16 cellular contexts compared by ENCODE assay signal in the genomic region with DNA sequence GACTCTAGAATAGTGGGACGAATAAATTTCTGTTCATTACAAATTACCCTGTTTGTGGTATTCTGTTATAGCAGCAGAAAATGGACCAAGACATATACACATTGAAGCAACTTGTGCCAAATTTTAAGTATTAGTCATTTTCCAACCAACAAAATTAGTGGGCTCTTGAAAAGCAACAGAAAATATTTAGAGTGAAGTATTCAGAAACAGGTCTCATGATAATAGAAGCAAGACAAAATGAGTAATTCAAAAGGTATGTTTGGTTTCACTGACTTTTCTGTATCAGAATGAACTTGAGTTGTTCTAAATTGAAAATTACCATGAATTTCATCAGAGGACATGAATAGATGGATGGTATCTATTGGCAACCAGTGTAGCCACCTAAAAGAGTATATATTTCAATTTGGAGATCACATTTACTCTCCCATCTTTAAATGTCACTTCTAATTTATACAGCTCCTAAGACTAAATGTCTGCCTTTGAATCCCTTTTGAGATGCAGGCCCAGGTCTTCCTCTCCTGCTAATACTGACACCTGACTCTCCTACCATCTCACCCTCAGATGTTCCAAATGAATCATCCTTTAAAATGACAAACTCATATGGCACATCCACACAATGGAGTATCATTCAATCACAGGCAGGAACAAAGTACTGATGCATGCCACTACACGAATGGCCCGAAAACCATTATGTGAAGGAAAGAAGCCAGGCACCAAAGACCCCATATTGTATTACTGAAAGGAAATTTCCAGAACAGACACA. TPM values are rescaled to one million over a fixed set of nuclear protein-coding genes. Genes with fewer than 3 reads are reported as not detected.
DNase-seq lines count a peak whose midpoint lies in the region; ATAC-seq and TF ChIP-seq lines count a peak whose summit lies in the region.
"Had no signal": no experiment of that assay in that cellular context is flagged by ENCODE, and none has a peak within 500 bp of the region (broad histone marks: within the 10 kb centered on the region; RNA-seq: fewer than 3 reads in every experiment).

No MANE protein-coding gene starts in this region.

- TF ChIP-seq CTCF in foreskin keratinocyte (conservative IDR thresholded peaks at IDR 0.05): no peak
- TF ChIP-seq CTCF in CD8-positive, alpha-beta T cell (IDR thresholded peaks at IDR 0.05): no peak

- POLR2A ChIA-PET in CD8-positive, alpha-beta T cell (lab: Charles Lee): interaction anchor here (1.5 kb wide), 1 partner anchor 19 kb away, joined by 3 read pairs; no protein-coding TSS in a partner anchor

- WGBS in GM23248 (ENCODE audit: low coverage in 1 of 2, low lambda C conversion rate in 2 of 2, missing lambda C conversion rate in 2 of 2), 2 experiments: 98% methylated on average over 3 of the region's 3 CpGs

- H3K4me3 ChIP-seq in ACC112 (ENCODE audit: low read depth, low read length) (no peak overlapping the region), GM23248 (no peak overlapping the region)
- H3K4me3 ChIP-seq in CD8-positive, alpha-beta T cell (ENCODE audit: low read depth, low read length): no peak overlapping the region
- H3K4me3 ChIP-seq: body of pancreas, spleen had no signal

- in situ Hi-C loops in GM23248 (cut with MboI) (no loop called here), G401 (cut with HindIII; ENCODE audit: low sequenced_read_pairs) (no loop called here)

- intact Hi-C loops in CD8-positive, alpha-beta T cell (cut with DNase I, micrococcal nuclease): no loop called here
- intact Hi-C loops in posterior cingulate gyrus (cut with DNase I): no loop called here

- H3K4me3 Mint-ChIP-seq in CD8-positive, alpha-beta T cell: no peak overlapping the region
- H3K4me3 Mint-ChIP-seq: IgD-negative memory B cell; naive B cell; T-helper 1 cell treated with Interleukin-12 subunit alpha and Interleukin-12 subunit beta and Interleukin-4 antibody, amounts not matched to agents 30 μg/mL and 1 μg/mL, for 36 hours had no signal

- H3K79me2 ChIP-seq in ACC112 (ENCODE audit: control insufficient read depth, insufficient read depth, low read length, unreplicated experiment) (no peaks in the 10 kb centered on the region), GM23248 (ENCODE audit: insufficient read depth) (no peaks in the 10 kb centered on the region)

- H3K9me3 Mint-ChIP-seq in CD8-positive, alpha-beta T cell: no peaks in the 10 kb centered on the region
- H3K9me3 Mint-ChIP-seq: IgD-negative memory B cell; naive B cell; T-helper 1 cell treated with Interleukin-12 subunit alpha and Interleukin-12 subunit beta and Interleukin-4 antibody, amounts not matched to agents 30 μg/mL and 1 μg/mL, for 36 hours had no signal

- no peaks in the 10 kb centered on the region for H3K9me3 ChIP-seq in GM23248 (ENCODE audit: low read depth)
- no peaks in the 10 kb centered on the region for H3K9me3 ChIP-seq in CD8-positive, alpha-beta T cell (ENCODE audit: low read length)
- H3K9me3 ChIP-seq: body of pancreas, spleen had no signal

- H3K9me2 ChIP-seq in GM23248 (ENCODE audit: insufficient read depth): no peaks in the 10 kb centered on the region

- 0 out of 2 replicates have a peak, but pooled peaks cover 11% of the 10 kb centered on the region for H3F3A ChIP-seq in GM23248 (ENCODE audit: insufficient read depth)

- no peaks in the 10 kb centered on the region for H3K36me3 ChIP-seq in ACC112 (ENCODE audit: insufficient read depth, low read length)
- no peaks in the 10 kb centered on the region for H3K36me3 ChIP-seq in GM23248 (ENCODE audit: low read depth)
- no peaks in the 10 kb centered on the region for H3K36me3 ChIP-seq in CD8-positive, alpha-beta T cell (ENCODE audit: insufficient read depth, low read length)
- H3K36me3 ChIP-seq: spleen had no signal

- peaks cover 3% of the 10 kb centered on the region for H3K36me3 Mint-ChIP-seq in CD8-positive, alpha-beta T cell
- H3K36me3 Mint-ChIP-seq: naive B cell had no signal

- ATAC-seq in foreskin keratinocyte: peak; percentile 83
- no peak for ATAC-seq in CD8-positive, alpha-beta T cell
- ATAC-seq in GM21423 (IDR thresholded peaks at IDR 0.05; ENCODE audit: unreplicated experiment): no peak
- ATAC-seq: body of pancreas had no signal

- H3K4me2 ChIP-seq in GM23248 (ENCODE audit: unreplicated experiment): no peak overlapping the region

- H3K27me3 ChIP-seq in ACC112 (ENCODE audit: insufficient read depth, low read length) (no peaks in the 10 kb centered on the region), GM23248 (replicated peaks; ENCODE audit: insufficient read depth) (no peaks in the 10 kb centered on the region), foreskin keratinocyte (no peaks in the 10 kb centered on the region)
- no peaks in the 10 kb centered on the region for H3K27me3 ChIP-seq in CD8-positive, alpha-beta T cell (ENCODE audit: insufficient read depth, low read length)
- H3K27me3 ChIP-seq: body of pancreas, spleen had no signal

- H3K4me1 ChIP-seq in ACC112 (ENCODE audit: control insufficient read depth, insufficient read depth, low read length, unreplicated experiment): peaks cover 8% of the 10 kb centered on the region
- H3K4me1 ChIP-seq in GM23248 (ENCODE audit: insufficient read depth): no peaks in the 10 kb centered on the region; the same call in 1 of the 2 replicates
- H3K4me1 ChIP-seq in foreskin keratinocyte: peaks cover 34% of the 10 kb centered on the region
- H3K4me1 ChIP-seq in CD8-positive, alpha-beta T cell (ENCODE audit: insufficient read depth, low read length): peaks cover 37% of the 10 kb centered on the region
- H3K4me1 ChIP-seq: body of pancreas had no signal

- DNase-seq in GM23248 (peak; percentile 50), amniotic epithelial cell (ENCODE audit: low read depth) (peak; percentile 49), foreskin keratinocyte (peak in 1 of 2 donors; percentile 76), G401 (ENCODE audit: low spot score) (no peak), posterior cingulate gyrus (no peak)
- no peak for DNase-seq in CD8-positive, alpha-beta T cell
- DNase-seq: body of pancreas, GOT3, islet precursor cell, naive B cell, NCI-H2029, spleen had no signal

- H3K4me1 Mint-ChIP-seq in CD8-positive, alpha-beta T cell (ENCODE audit: low read depth): peaks cover 75% of the 10 kb centered on the region

- CTCF ChIA-PET in CD8-positive, alpha-beta T cell (lab: Charles Lee): interaction anchor here (0.6 to 3.2 kb wide), 3 partner anchors 10 to 521 kb away, joined by 3 to 9 read pairs (median 4); no protein-coding TSS in a partner anchor

- peak overlapping the region; percentile 70 for H3K27ac ChIP-seq in ACC112 (ENCODE audit: low read depth, low read length)
- no peak overlapping the region for H3K27ac ChIP-seq in GM23248
- H3K27ac ChIP-seq in foreskin keratinocyte: peak overlapping the region; percentile 42
- H3K27ac ChIP-seq in CD8-positive, alpha-beta T cell (ENCODE audit: low read depth, low read length): no peak overlapping the region
- H3K27ac ChIP-seq: body of pancreas, spleen had no signal

- no peak overlapping the region for H3K27ac Mint-ChIP-seq in CD8-positive, alpha-beta T cell
- H3K27ac Mint-ChIP-seq: naive B cell; T-helper 1 cell treated with Interleukin-12 subunit alpha and Interleukin-12 subunit beta and Interleukin-4 antibody, amounts not matched to agents 30 μg/mL and 1 μg/mL, for 36 hours had no signal

- H2AFZ ChIP-seq in ACC112 (ENCODE audit: low read length, unreplicated experiment) (no peak overlapping the region), GM23248 (no peak overlapping the region)

- H4K20me1 ChIP-seq in GM23248 (ENCODE audit: insufficient read depth): no peaks in the 10 kb centered on the region

- no peak overlapping the region for H3K9ac ChIP-seq in GM23248

- H3K27me3 Mint-ChIP-seq in CD8-positive, alpha-beta T cell (ENCODE audit: low read depth): no peaks in the 10 kb centered on the region
- H3K27me3 Mint-ChIP-seq: IgD-negative memory B cell had no signal

RNA-seq across cellular contexts. Expression of gene DOCK9, which starts 40.7 kb away (rescaled TPM):
- 10.7 and 21.2 TPM in 2 replicates for total RNA-seq in GM23248 (2014; rRNA removed; shearing (Covaris generic))
- 3.2 and 4.2 TPM in 2 replicates for polyA plus RNA-seq in GM23248 (2016; fragmentation: Nextera tagmentation; extraction: Ambion mirVana)
- total RNA-seq in foreskin keratinocyte: 160 and 175 TPM in 2 replicates
- polyA plus RNA-seq in foreskin keratinocyte: 29.6 and 32.6 TPM in 2 replicates
- 10 to 100 TPM; 66.3 to 75.5 TPM for total RNA-seq in CD8-positive, alpha-beta T cell
- total RNA-seq in G401 (2014; rRNA removed; shearing (Covaris generic)): 0.18 and 0.51 TPM in 2 replicates

Comparison
In these comparisons a context has a peak if more than half of its experiments do, and no peak if none do; other contexts are left out.
1. H3K27ac ChIP-seq: peak in ACC112 (single experiment) and foreskin keratinocyte (single experiment); none in GM23248 (single experiment) and CD8-positive, alpha-beta T cell (single experiment).
2. DNase-seq: peak in GM23248 (single experiment) and amniotic epithelial cell (single experiment); none in CD8-positive, alpha-beta T cell (0 of 7), G401 (single experiment) and posterior cingulate gyrus (0 of 10).